Comparison of ENCODE assay signal across 11 cellular contexts in genomic region chr2:105072039-105072438, GRCh38. TPM values are rescaled to one million over a fixed set of nuclear protein-coding genes. Genes with fewer than 3 reads are reported as not detected.
DNase-seq lines count a peak whose midpoint lies in the region; ATAC-seq and TF ChIP-seq lines count a peak whose summit lies in the region.
"Had no signal": no experiment of that assay in that cellular context is flagged by ENCODE, and none has a peak within 500 bp of the region (broad histone marks: within the 10 kb centered on the region; RNA-seq: fewer than 3 reads in every experiment).

No MANE protein-coding gene starts in this region.

- H3K4me3 ChIP-seq in lower lobe of right lung = no peak overlapping the region
- H3K4me3 ChIP-seq: GM23248 had no signal

- no peak overlapping the region for H3K27ac ChIP-seq in lower lobe of right lung
- H3K27ac ChIP-seq: GM23248 had no signal

- H3K4me1 ChIP-seq in lower lobe of right lung = no peaks in the 10 kb centered on the region

- H3K4me3 Mint-ChIP-seq in activated T-cell treated with anti-CD3 and anti-CD28 coated beads, Interleukin-2, amount 50 U/mL, for 72 hours = peak overlapping the region in 1 of 2 donors; percentile 55
- H3K4me3 Mint-ChIP-seq in type B pancreatic cell = no peak overlapping the region
- H3K4me3 Mint-ChIP-seq: dendritic cell treated with granulocyte-macrophage colony-stimulating factor and Interleukin-4, amounts not matched to agents 40 ng/mL and 50 ng/mL, for 4 days had no signal

- no peaks in the 10 kb centered on the region for H3K27me3 Mint-ChIP-seq in activated T-cell treated with anti-CD3 and anti-CD28 coated beads, Interleukin-2, amount 50 U/mL, for 72 hours (ENCODE audit: low read depth)
- no peaks in the 10 kb centered on the region for H3K27me3 Mint-ChIP-seq in type B pancreatic cell
- H3K27me3 Mint-ChIP-seq: dendritic cell treated with granulocyte-macrophage colony-stimulating factor and Interleukin-4, amounts not matched to agents 40 ng/mL and 50 ng/mL, for 4 days had no signal

- peaks cover 0 to 3% of the 10 kb centered on the region in 2 donors for H3K36me3 Mint-ChIP-seq in activated T-cell treated with anti-CD3 and anti-CD28 coated beads, Interleukin-2, amount 50 U/mL, for 72 hours (ENCODE audit: insufficient read depth in 2 of 2)
- peaks cover 13% of the 10 kb centered on the region for H3K36me3 Mint-ChIP-seq in type B pancreatic cell

- ATAC-seq in GM19395 (IDR thresholded peaks at IDR 0.05; ENCODE audit: unreplicated experiment) (peak; percentile 93), HG03039 (IDR thresholded peaks at IDR 0.05; ENCODE audit: unreplicated experiment) (peak; percentile 80), lower lobe of right lung (no peak), SK-N-SH treated with all-trans-retinoic acid at 6 μM for 48 hours (no peak)
- ATAC-seq in activated T-cell treated with anti-CD3 and anti-CD28 coated beads, Interleukin-2, amount 50 U/mL, for 72 hours (replicated peaks in 1 of 2) = peak; percentile 95 to 96

- no peak overlapping the region for H3K27ac Mint-ChIP-seq in activated T-cell treated with anti-CD3 and anti-CD28 coated beads, Interleukin-2, amount 50 U/mL, for 72 hours
- H3K27ac Mint-ChIP-seq in type B pancreatic cell = no peak overlapping the region
- H3K27ac Mint-ChIP-seq: dendritic cell treated with granulocyte-macrophage colony-stimulating factor and Interleukin-4, amounts not matched to agents 40 ng/mL and 50 ng/mL, for 4 days had no signal

- DNase-seq in GM13977 (ENCODE audit: low spot score) (peak; percentile 20), lower lobe of right lung (no peak), NCI-H2171 treated with DMSO at 0.1 percent for 48 hours (lab: John Stamatoyannopoulos, UW) (no peak), type B pancreatic cell (ENCODE audit: extremely low spot score, unreplicated experiment) (no peak)
- DNase-seq in activated T-cell treated with anti-CD3 and anti-CD28 coated beads, Interleukin-2, amount 50 U/mL, for 72 hours = peak; percentile 50 to 54
- DNase-seq: GM23248, OCI-M1 had no signal

- peaks cover 26% of the 10 kb centered on the region for H3K4me1 Mint-ChIP-seq in activated T-cell treated with anti-CD3 and anti-CD28 coated beads, Interleukin-2, amount 50 U/mL, for 72 hours (ENCODE audit: low read depth)
- H3K4me1 Mint-ChIP-seq in type B pancreatic cell (ENCODE audit: unreplicated experiment) = peaks cover 5% of the 10 kb centered on the region

- TF ChIP-seq CTCF in GM13977 (IDR thresholded peaks at IDR 0.05; ENCODE audit: extremely low read depth, insufficient read depth, missing control alignments) = no peak
- no peak for TF ChIP-seq CTCF in lower lobe of right lung (IDR thresholded peaks at IDR 0.05)
- TF ChIP-seq CTCF in type B pancreatic cell (conservative IDR thresholded peaks at IDR 0.05) = no peak

- no peaks in the 10 kb centered on the region for H3K9me3 ChIP-seq in lower lobe of right lung

- no peaks in the 10 kb centered on the region for H3K9me3 Mint-ChIP-seq in activated T-cell treated with anti-CD3 and anti-CD28 coated beads, Interleukin-2, amount 50 U/mL, for 72 hours
- H3K9me3 Mint-ChIP-seq in type B pancreatic cell = no peaks in the 10 kb centered on the region
- H3K9me3 Mint-ChIP-seq: dendritic cell treated with granulocyte-macrophage colony-stimulating factor and Interleukin-4, amounts not matched to agents 40 ng/mL and 50 ng/mL, for 4 days had no signal

- in situ Hi-C loops in GM13977 (cut with MboI; ENCODE audit: low pct_unique_long_range_greater_than_20kb, low sequenced_read_pairs, unreplicated experiment) = no loop called here

- peaks cover 3% of the 10 kb centered on the region for H3K36me3 ChIP-seq in lower lobe of right lung

- intact Hi-C loops in lower lobe of right lung (cut with DNase I) = no loop called here

- no peaks in the 10 kb centered on the region for H3K27me3 ChIP-seq in lower lobe of right lung (ENCODE audit: low read depth)

TF ChIP-seq in SK-N-SH treated with all-trans-retinoic acid at 6 μM for 48 hours, 23 proteins besides CTCF, POLR2A, EP300 and RAD21:
- TF ChIP-seq ZFP30 (CRISPR knock-in tag; IDR thresholded peaks at IDR 0.05) = no peak
- no peak for TF ChIP-seq PATZ1 (CRISPR knock-in tag; IDR thresholded peaks at IDR 0.05; ENCODE audit: borderline replicate concordance)
- no peak for TF ChIP-seq ZFP3 (CRISPR knock-in tag; IDR thresholded peaks at IDR 0.05)
- no peak for TF ChIP-seq ZNF565 (CRISPR knock-in tag; conservative IDR thresholded peaks at IDR 0.05; ENCODE audit: low read depth)

RNA-seq across cellular contexts. Expression of gene MRPS9, which starts 34.2 kb away (rescaled TPM):
- total RNA-seq in activated T-cell treated with anti-CD3 and anti-CD28 coated beads, Interleukin-2, amount 50 U/mL, for 72 hours = 10 to 100 TPM; 24.6 to 27.3 TPM
- total RNA-seq in lower lobe of right lung (15.1 TPM), type B pancreatic cell (ENCODE audit: low replicate concordance) (29.1 and 33.6 TPM in 2 replicates)

Comparison
In these comparisons a context has a peak if more than half of its experiments do, and no peak if none do; other contexts are left out.
1. DNase-seq: peak in GM13977 (single experiment) and activated T-cell treated with anti-CD3 and anti-CD28 coated beads, Interleukin-2, amount 50 U/mL, for 72 hours (2 of 2); none in lower lobe of right lung (single experiment), NCI-H2171 treated with DMSO at 0.1 percent for 48 hours (single experiment) and type B pancreatic cell (single experiment).
2. ATAC-seq: peak in GM19395 (single experiment), HG03039 (single experiment) and activated T-cell treated with anti-CD3 and anti-CD28 coated beads, Interleukin-2, amount 50 U/mL, for 72 hours (2 of 2); none in lower lobe of right lung (0 of 2) and SK-N-SH treated with all-trans-retinoic acid at 6 μM for 48 hours (single experiment).